8 cellular contexts compared by ENCODE assay signal in genomic region chr15:89888214-89888804, GRCh38. TPM values are rescaled to one million over a fixed set of nuclear protein-coding genes. Genes with fewer than 3 reads are reported as not detected.
A peak's percentile ranks its signal among the peaks of the same experiment; 100 is the strongest.
DNase-seq lines count a peak whose midpoint lies in the region; ATAC-seq and TF ChIP-seq lines count a peak whose summit lies in the region.

No MANE protein-coding gene starts in this region.

- DNase-seq in A172 (ENCODE audit: low spot score) (peak; percentile 73), Panc1 (ENCODE audit: low read depth, low spot score) (no peak), fibroblast of mammary gland (ENCODE audit: low read depth) (peak; percentile 91), NCI-H187 (lab: John Stamatoyannopoulos, UW) (no peak), sigmoid colon (no peak)
- DNase-seq in stimulated activated naive CD4-positive, alpha-beta T cell treated with Interleukin-2 at 50 U/mL for 16 hours (lab: John Stamatoyannopoulos, UW), result no peak

- in situ Hi-C loops in Panc1 (cut with HindIII; ENCODE audit: low pct_unique_long_range_greater_than_20kb, low sequenced_read_pairs), result no loop called here

- H3K4me1 ChIP-seq in Panc1 (ENCODE audit: control insufficient read depth, insufficient read depth, low read length) (no peaks in the 10 kb centered on the region), sigmoid colon (peaks cover 0 to 17% (median 13%) of the 10 kb centered on the region in 4 donors)

- H3K36me3 ChIP-seq in Panc1 (ENCODE audit: control insufficient read depth, insufficient read depth, low read length) (peaks cover 12% of the 10 kb centered on the region), sigmoid colon (peaks cover 18 to 57% (median 28%) of the 10 kb centered on the region in 4 donors)

- ATAC-seq in Panc1, result peak; percentile 79
- ATAC-seq in HG03521 (IDR thresholded peaks at IDR 0.05; ENCODE audit: unreplicated experiment), result no peak

- peak; percentile 43; the same call in 1 of the 3 replicates for TF ChIP-seq CTCF in GM12872 (IDR thresholded peaks at IDR 0.05; ENCODE audit: insufficient read depth, low read depth, low read length)
- peak; percentile 79 for TF ChIP-seq CTCF in Panc1 (IDR thresholded peaks at IDR 0.05)
- peak; percentile 61 for TF ChIP-seq CTCF in fibroblast of mammary gland (conservative IDR thresholded peaks at IDR 0.05; ENCODE audit: control insufficient read depth, insufficient read depth, low read depth, low read length)
- no peak for TF ChIP-seq CTCF in sigmoid colon (IDR thresholded peaks at IDR 0.05)

- POLR2A ChIA-PET in Panc1 (lab: Charles Lee), result interaction anchor here (1.2 kb wide), 1 partner anchor 138 kb away, joined by 3 read pairs; no protein-coding TSS in a partner anchor

- intact Hi-C loops in Panc1 (cut with micrococcal nuclease; ENCODE audit: unreplicated experiment), result no loop called here
- intact Hi-C loops in sigmoid colon (cut with DNase I), result no loop called here

- H3K27me3 ChIP-seq in Panc1 (ENCODE audit: control insufficient read depth, insufficient read depth, low read length), result no peaks in the 10 kb centered on the region
- no peaks in the 10 kb centered on the region for H3K27me3 ChIP-seq in sigmoid colon

- no TSS peak for BruUV-seq in Panc1 (replicated peaks; lab: Mats Ljungman, UMichigan)

- H3K9me3 ChIP-seq in Panc1 (ENCODE audit: control insufficient read depth, insufficient read depth, low read depth, low read length), result no peaks in the 10 kb centered on the region
- H3K9me3 ChIP-seq in sigmoid colon, result no peaks in the 10 kb centered on the region

- WGBS in sigmoid colon, 2 donors, result 44 to 69% methylated on average over 4 of the region's 4 CpGs

- no peak for TF ChIP-seq POLR2A in sigmoid colon (IDR thresholded peaks at IDR 0.05)

- no peak overlapping the region for H3K4me3 ChIP-seq in Panc1 (ENCODE audit: low read depth in 2 of 2, low read length in 2 of 2)
- no peak overlapping the region for H3K4me3 ChIP-seq in fibroblast of mammary gland (ENCODE audit: control insufficient read depth, low read depth, low read length)
- no peak overlapping the region for H3K4me3 ChIP-seq in sigmoid colon

- H3K27ac ChIP-seq in Panc1 (ENCODE audit: low read length) (no peak overlapping the region), sigmoid colon (no peak overlapping the region)

- no peak for TF ChIP-seq EP300 in sigmoid colon (IDR thresholded peaks at IDR 0.05)

- CTCF ChIA-PET in Panc1 (lab: Charles Lee), result interaction anchor here (0.6 to 3.0 kb wide), 8 partner anchors 11 to 198 kb away, joined by 3 to 16 read pairs (median 6); partner anchors contain the start of gene MESP1

RNA-seq across cellular contexts. Expression of gene AP3S2, which starts 5.5 kb away (rescaled TPM):
- total RNA-seq in A172 (2014; rRNA removed; shearing (Covaris generic)), result 67.8 and 81.9 TPM in 2 replicates
- total RNA-seq in Panc1 (2021; ENCODE audit: unreplicated experiment) (24.6 TPM), sigmoid colon (10 to 100 TPM; 24.1 to 37.8 (median 26.6) TPM)
- polyA plus RNA-seq in Panc1 (2012; ENCODE audit: insufficient read length), result 10.6 TPM
- 10 to 100 TPM; 33.5 to 88.5 (median 51.7) TPM for polyA plus RNA-seq in sigmoid colon

RNA-seq across cellular contexts. Expression of gene ARPIN, which starts 24.4 kb away (rescaled TPM):
- 7.3 and 8.9 TPM in 2 replicates for total RNA-seq in A172 (2014; rRNA removed; shearing (Covaris generic))
- total RNA-seq in Panc1 (2021; ENCODE audit: unreplicated experiment) (6.3 TPM), sigmoid colon (10 to 100 TPM; 17.9 to 33.5 (median 22.9) TPM)
- 6.0 TPM for polyA plus RNA-seq in Panc1 (2012; ENCODE audit: insufficient read length)
- 10 to 100 TPM; 16.2 to 19.3 (median 16.4) TPM for polyA plus RNA-seq in sigmoid colon

Comparison
In these comparisons a context has a peak if more than half of its experiments do, and no peak if none do; other contexts are left out.
1. DNase-seq: peak in A172 (single experiment) and fibroblast of mammary gland (single experiment); none in Panc1 (single experiment), NCI-H187 (0 of 2), sigmoid colon (single experiment) and stimulated activated naive CD4-positive, alpha-beta T cell treated with Interleukin-2 at 50 U/mL for 16 hours (single experiment).
2. CTCF ChIP-seq: peak in GM12872 (single experiment), Panc1 (single experiment) and fibroblast of mammary gland (single experiment); none in sigmoid colon (0 of 4).